In genomic region chr22:43325176-43325575, GRCh38 we compare ENCODE assay signal across 4 cellular contexts. TPM values are rescaled to one million over a fixed set of nuclear protein-coding genes. Genes with fewer than 3 reads are reported as not detected.
"Had no signal": no experiment of that assay in that cellular context is flagged by ENCODE, and none has a peak within 500 bp of the region (broad histone marks: within the 10 kb centered on the region; RNA-seq: fewer than 3 reads in every experiment).

No MANE protein-coding gene starts in this region.

- H3K4me3 ChIP-seq: GM23338 had no signal

- DNase-seq: H9, HCEC 1CT, IMR-90 had no signal

- H3K4me3 Mint-ChIP-seq: GM23338, H9 had no signal

- H3K27ac Mint-ChIP-seq: GM23338, H9 had no signal

- H2AFZ ChIP-seq: GM23338 had no signal

- H3K4me2 ChIP-seq: GM23338 had no signal

- H3K9me3 Mint-ChIP-seq: GM23338, H9 had no signal

RNA-seq across cellular contexts. Expression of gene SCUBE1, which starts 18.0 kb away (rescaled TPM):
- total RNA-seq: IMR-90 had no signal
- polyA plus RNA-seq: IMR-90 had no signal
